In genomic region chr3:66472313-66473134, GRCh38 we compare ENCODE assay signal across 8 cellular contexts. TPM values are rescaled to one million over a fixed set of nuclear protein-coding genes. Genes with fewer than 3 reads are reported as not detected.
DNase-seq lines count a peak whose midpoint lies in the region; ATAC-seq, FAIRE-seq and TF ChIP-seq lines count a peak whose summit lies in the region.

No MANE protein-coding gene starts in this region.

- H3K27ac ChIP-seq in coronary artery = peak overlapping the region; percentile 41 to 57

- TF ChIP-seq CTCF in coronary artery (IDR thresholded peaks at IDR 0.05) = no peak

- no peak for FAIRE-seq in frontal cortex (lab: Jason Lieb, UNC)

- peak; percentile 58 for ATAC-seq in HG02938 (IDR thresholded peaks at IDR 0.05; ENCODE audit: unreplicated experiment)
- peak; percentile 59 for ATAC-seq in SK-N-SH treated with all-trans-retinoic acid at 6 μM for 48 hours

- DNase-seq in activated CD4-positive, alpha-beta T cell treated with anti-CD3 and anti-CD28 coated beads for 4 hours = peak; percentile 51 to 52
- no peak for DNase-seq in activated CD4-positive, alpha-beta T cell treated with anti-CD3 and anti-CD28 coated beads, Interleukin-2, amount 50 U/mL, for 1 hour
- DNase-seq in coronary artery (ENCODE audit: low spot score) (no peak), pulmonary artery endothelial cell (ENCODE audit: low read depth, low spot score) (peak; percentile 71), NCI-H510A (lab: John Stamatoyannopoulos, UW) (no peak), frontal cortex (ENCODE audit: low spot score in 2 of 2) (no peak)

- H3K4me3 ChIP-seq in coronary artery = peak overlapping the region; percentile 16

TF ChIP-seq in SK-N-SH treated with all-trans-retinoic acid at 6 μM for 48 hours, 23 proteins besides CTCF, POLR2A, EP300 and RAD21:
- TF ChIP-seq POU6F1 (CRISPR knock-in tag; IDR thresholded peaks at IDR 0.05; ENCODE audit: borderline replicate concordance, low read depth) = no peak

RNA-seq across cellular contexts. Expression of gene LRIG1, which starts 28.3 kb away (rescaled TPM):
- 111 and 126 TPM in 2 replicates for total RNA-seq in pulmonary artery endothelial cell
- 51.8 TPM for total RNA-seq in frontal cortex

Comparison
In these comparisons a context has a peak if more than half of its experiments do, and no peak if none do; other contexts are left out.
1. DNase-seq: peak in activated CD4-positive, alpha-beta T cell treated with anti-CD3 and anti-CD28 coated beads for 4 hours (2 of 2) and pulmonary artery endothelial cell (single experiment); none in activated CD4-positive, alpha-beta T cell treated with anti-CD3 and anti-CD28 coated beads, Interleukin-2, amount 50 U/mL, for 1 hour (single experiment), coronary artery (single experiment), NCI-H510A (single experiment) and frontal cortex (0 of 2).